Comparison of ENCODE assay signal across 11 cellular contexts in the genomic region with DNA sequence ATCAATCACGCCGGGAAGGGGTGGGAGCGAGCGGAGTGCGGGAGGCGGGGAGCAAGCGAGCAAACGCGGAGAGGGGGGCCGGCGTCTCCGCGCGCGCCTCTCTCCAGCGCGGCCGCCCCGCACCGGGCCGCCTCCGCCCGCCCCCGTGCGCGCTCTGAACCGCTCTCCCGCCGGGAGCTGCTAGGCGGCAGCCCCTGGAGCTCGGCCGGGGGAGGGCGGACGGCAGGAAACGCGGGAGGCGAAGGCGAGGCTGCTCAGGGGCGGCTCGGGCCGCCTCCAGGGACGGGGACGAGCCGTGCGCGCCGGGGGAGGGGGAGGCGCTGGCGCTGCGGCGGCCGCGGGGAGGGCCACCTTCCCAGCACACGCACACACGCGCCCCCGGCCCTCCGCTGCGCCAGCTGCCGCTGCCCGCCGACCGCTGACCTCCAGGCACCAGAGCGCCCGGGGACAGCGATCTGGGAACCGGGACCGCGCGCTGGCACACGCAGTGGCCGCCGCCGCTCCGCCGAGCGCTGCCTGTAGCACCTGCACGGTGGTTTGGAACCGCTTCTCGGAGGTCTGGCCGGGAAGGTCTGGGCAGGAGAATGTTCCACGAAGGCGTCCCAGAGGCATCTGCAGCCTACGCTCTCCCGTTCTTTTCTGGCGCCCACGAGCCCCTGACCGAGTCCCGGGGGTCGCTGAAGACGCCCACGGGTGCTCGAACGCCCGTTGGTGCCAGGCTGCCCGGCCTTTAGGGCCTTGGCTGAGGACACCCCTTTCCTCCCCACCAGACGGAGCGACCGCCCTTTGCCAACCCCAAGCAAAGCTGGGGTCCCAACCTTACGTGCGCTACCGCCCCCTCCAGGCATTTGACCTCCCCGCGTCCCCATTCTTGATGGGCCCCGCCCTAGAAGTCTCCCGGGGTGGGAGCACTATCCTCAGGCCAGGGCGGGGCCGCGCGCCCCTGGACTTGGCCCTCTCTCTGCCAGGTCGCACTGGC. TPM values are rescaled to one million over a fixed set of nuclear protein-coding genes. Genes with fewer than 3 reads are reported as not detected.
DNase-seq lines count a peak whose midpoint lies in the region; ATAC-seq and TF ChIP-seq lines count a peak whose summit lies in the region.
"Had no signal": no experiment of that assay in that cellular context is flagged by ENCODE, and none has a peak within 500 bp of the region (broad histone marks: within the 10 kb centered on the region; RNA-seq: fewer than 3 reads in every experiment).

A gene (minus strand): TSS at position 3 of the 979 bp plus-strand sequence. CDS start 198 bp downstream, outside the sequence.

- no peaks in the 10 kb centered on the region for H3K79me1 ChIP-seq in neuronal stem cell (ENCODE audit: low read depth, low read length)

- H3K14ac ChIP-seq in neuronal stem cell (ENCODE audit: low read length) = no peak within 1 kb of the TSS

- H3K4me2 ChIP-seq in BLaER1 (peak within 1 kb of the TSS; percentile 97), neuronal stem cell (ENCODE audit: insufficient read depth, low read length, poor library complexity, severe bottlenecking) (peak within 1 kb of the TSS; percentile 76)

- H3K4me3 ChIP-seq in BLaER1 = peak within 1 kb of the TSS; percentile 58
- peak within 1 kb of the TSS; percentile 17; the same call in 1 of the 2 replicates for H3K4me3 ChIP-seq in HL-60 (replicated peaks; ENCODE audit: insufficient read depth, low read length)
- H3K4me3 ChIP-seq in ectodermal cell (ENCODE audit: insufficient read depth, low read depth, low read length) = peak within 1 kb of the TSS; percentile 32
- H3K4me3 ChIP-seq in neuronal stem cell (ENCODE audit: low read length in 2 of 2) = peak within 1 kb of the TSS; percentile 20 to 76

- H2BK120ac ChIP-seq in neuronal stem cell (ENCODE audit: low read depth, low read length) = no peak within 1 kb of the TSS

- H4K20me1 ChIP-seq in BLaER1 = peaks cover 21% of the 10 kb centered on the region; the same call in 1 of the 2 replicates

- H3K9ac ChIP-seq in BLaER1 (no peak within 1 kb of the TSS), neuronal stem cell (ENCODE audit: low read depth, low read length, poor library complexity) (no peak within 1 kb of the TSS)

- H3K4me1 ChIP-seq in BLaER1 = peaks cover 24% of the 10 kb centered on the region
- peaks cover 12% of the 10 kb centered on the region for H3K4me1 ChIP-seq in ectodermal cell (ENCODE audit: control insufficient read depth, insufficient read depth, low read length)
- peaks cover 2 to 7% of the 10 kb centered on the region in 2 donors for H3K4me1 ChIP-seq in neuronal stem cell (ENCODE audit: control insufficient read depth in 2 of 2, insufficient read depth in 1 of 2, low read depth in 1 of 2, low read length in 2 of 2)

- H3K27ac ChIP-seq in BLaER1 (no peak within 1 kb of the TSS), HL-60 (replicated peaks) (no peak within 1 kb of the TSS), ectodermal cell (ENCODE audit: insufficient read depth, low read depth, low read length, poor library complexity, severe bottlenecking) (no peak within 1 kb of the TSS), neuronal stem cell (replicated peaks; ENCODE audit: low read length) (no peak within 1 kb of the TSS), RWPE1 (no peak within 1 kb of the TSS)

- no peak within 1 kb of the TSS for H3K23ac ChIP-seq in neuronal stem cell (ENCODE audit: low read depth, low read length, poor library complexity)

- H2AK5ac ChIP-seq in neuronal stem cell (ENCODE audit: low read depth, low read length) = peak within 1 kb of the TSS; percentile 57

- 3% methylated on average over 111 of the region's 111 CpGs for whole genome bisulfite sequencing in ectodermal cell, 2 experiments
- WGBS in neuronal stem cell (ENCODE audit: extremely low coverage in 2 of 2, insufficient read length in 2 of 2, insufficient replicate concordance in 1 of 2), 2 donors = no CpG with 5 or more reads among the region's 111 CpGs

- no peak within 1 kb of the TSS for H4K91ac ChIP-seq in neuronal stem cell (ENCODE audit: low read depth, low read length, poor library complexity)

- H2BK12ac ChIP-seq in neuronal stem cell (ENCODE audit: low read length) = no peak within 1 kb of the TSS

- peak within 1 kb of the TSS; percentile 91 for H2AFZ ChIP-seq in neuronal stem cell (ENCODE audit: low read length)

- H3K27me3 ChIP-seq in BLaER1 (peaks cover 62% of the 10 kb centered on the region), HL-60 (ENCODE audit: insufficient read depth, poor library complexity, severe bottlenecking) (peaks cover 36% of the 10 kb centered on the region), ectodermal cell (ENCODE audit: control insufficient read depth, insufficient read depth, low read length, poor library complexity, severe bottlenecking) (peaks cover 85% of the 10 kb centered on the region), neuronal stem cell (ENCODE audit: control insufficient read depth in 3 of 3, insufficient read depth in 3 of 3, low read depth in 1 of 3, low read length in 3 of 3) (peaks cover 19 to 84% (median 60%) of the 10 kb centered on the region in 3 experiments)

- CTCF ChIA-PET in RWPE1 (lab: Yijun Ruan, JAX) = interaction anchor here (1.9 kb wide), 1 partner anchor 393 kb away, joined by 5 read pairs; no protein-coding TSS in a partner anchor

- H3K9me3 ChIP-seq in BLaER1 (peaks cover 3% of the 10 kb centered on the region; the same call in 1 of the 2 replicates), ectodermal cell (ENCODE audit: control insufficient read depth, low read length) (no peaks in the 10 kb centered on the region), neuronal stem cell (replicated peaks in 1 of 2; ENCODE audit: control insufficient read depth in 2 of 2, insufficient read depth in 1 of 2, low read depth in 1 of 2, low read length in 2 of 2) (no peaks in the 10 kb centered on the region)

- DNase-seq in HL-60 (ENCODE audit: low read depth in 1 of 2, low spot score in 1 of 2) = no peak
- no peak for DNase-seq in neuronal stem cell (ENCODE audit: low spot score)
- no peak for DNase-seq in RWPE1 (ENCODE audit: low spot score)
- DNase-seq in cortex of kidney (lab: John Stamatoyannopoulos, UW) = no peak
- no peak for DNase-seq in NCI-H2107 (lab: John Stamatoyannopoulos, UW)
- DNase-seq: activated CD8-positive, alpha-beta memory T cell treated with anti-CD3 and anti-CD28 coated beads, Interleukin-2, amount 50 U/mL, for 48 hours; MV-4-11; stimulated activated naive CD8-positive, alpha-beta T cell treated with anti-CD3 and anti-CD28 coated beads, Interleukin-15, Interleukin-2, amounts not matched to agents 100 U/mL and 50 U/mL, for 24 hours had no signal

- H4K8ac ChIP-seq in neuronal stem cell (ENCODE audit: low read depth, low read length) = no peak within 1 kb of the TSS

- peak within 1 kb of the TSS; percentile 23 for H2BK15ac ChIP-seq in neuronal stem cell (ENCODE audit: low read length)

- ATAC-seq in HG03045 (IDR thresholded peaks at IDR 0.05; ENCODE audit: unreplicated experiment) = no peak
- ATAC-seq: stimulated activated naive CD8-positive, alpha-beta T cell treated with anti-CD3 and anti-CD28 coated beads, Interleukin-15, Interleukin-2, amounts not matched to agents 100 U/mL and 50 U/mL, for 24 hours had no signal

- POLR2A ChIA-PET in RWPE1 (lab: Yijun Ruan, JAX; ENCODE audit: low non-redundant PET) = no interaction called here

- H3K4ac ChIP-seq in neuronal stem cell (ENCODE audit: low read length) = no peak within 1 kb of the TSS

- H2BK5ac ChIP-seq in neuronal stem cell (ENCODE audit: low read length) = no peak within 1 kb of the TSS

- TF ChIP-seq CTCF in HL-60 (IDR thresholded peaks at IDR 0.05; ENCODE audit: insufficient read depth, low read length) (no peak), RWPE1 (conservative IDR thresholded peaks at IDR 0.05; ENCODE audit: low read depth) (no peak)

- H3K36me3 ChIP-seq in BLaER1 (no peaks in the 10 kb centered on the region), ectodermal cell (ENCODE audit: control insufficient read depth, insufficient read depth, low read length) (no peaks in the 10 kb centered on the region), neuronal stem cell (replicated peaks in 1 of 2; ENCODE audit: control insufficient read depth in 2 of 2, insufficient read depth in 2 of 2, low read length in 2 of 2) (no peaks in the 10 kb centered on the region)

- peak within 1 kb of the TSS; percentile 21 for H3K18ac ChIP-seq in neuronal stem cell (ENCODE audit: low read length)

RNA-seq across cellular contexts. Expression of the gene that starts here (rescaled TPM):
- 1.3 TPM for polyA plus RNA-seq in ectodermal cell (2013, experiment 1 of 4)
- 0.43 TPM for polyA plus RNA-seq in ectodermal cell (2013, experiment 2 of 4)
- polyA plus RNA-seq in ectodermal cell (2013, experiment 3 of 4) = 0.32 TPM
- polyA plus RNA-seq in ectodermal cell (2013, experiment 4 of 4) = 0.41 TPM
- polyA plus RNA-seq in neuronal stem cell (2013, experiment 1 of 2) = 0.18 TPM
- polyA plus RNA-seq in neuronal stem cell (2013, experiment 2 of 2) = 0.22 TPM
